8 cellular contexts compared by ENCODE assay signal in the genomic region with DNA sequence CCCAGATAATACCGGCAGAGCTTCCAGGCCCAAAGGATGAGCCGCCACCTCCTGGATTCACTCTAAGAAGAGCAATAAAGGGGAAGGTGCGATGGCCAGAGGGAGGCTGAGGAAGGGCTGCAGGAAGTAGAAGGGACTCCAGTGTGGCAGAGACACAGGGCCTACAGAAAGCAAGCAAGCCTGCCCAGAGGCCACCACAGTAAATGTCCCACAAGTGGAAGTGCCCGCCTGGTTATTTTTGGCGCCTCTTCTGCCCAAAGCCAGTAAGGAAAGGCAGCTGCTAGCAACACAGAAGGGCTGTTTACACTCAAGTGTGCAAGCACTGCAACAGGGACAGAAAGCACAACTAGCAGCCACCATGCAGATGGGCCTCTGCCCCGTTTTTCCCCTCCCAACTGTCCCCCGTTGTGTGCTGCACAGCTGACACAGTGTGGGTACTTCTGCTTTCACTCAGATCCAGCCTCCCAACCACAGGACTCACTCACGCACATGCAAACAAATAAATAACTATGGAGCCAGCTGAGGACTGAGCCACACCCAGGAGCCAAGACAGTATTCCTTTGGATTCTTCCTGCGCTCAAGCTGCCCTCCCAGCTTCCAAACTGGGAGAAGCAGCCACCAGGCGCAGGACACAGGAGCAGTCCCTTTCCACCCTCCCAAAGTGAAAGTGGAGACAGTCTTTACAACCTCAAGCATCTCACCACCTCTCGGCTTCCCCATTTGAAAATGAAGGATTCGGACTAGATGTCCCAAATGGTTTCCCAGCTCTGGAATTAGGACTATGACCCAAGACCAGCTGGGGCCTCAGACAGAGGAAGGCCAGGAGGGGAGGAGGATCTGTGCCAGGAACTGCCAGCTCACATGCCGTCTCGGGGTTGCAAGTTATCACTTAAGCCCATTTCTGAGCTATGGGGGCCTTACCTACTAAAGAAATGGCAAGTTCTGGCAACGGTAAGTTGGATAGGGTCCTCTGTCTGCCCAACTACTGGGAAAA. TPM values are rescaled to one million over a fixed set of nuclear protein-coding genes. Genes with fewer than 3 reads are reported as not detected.
DNase-seq lines count a peak whose midpoint lies in the region; ATAC-seq, FAIRE-seq and TF ChIP-seq lines count a peak whose summit lies in the region.

No MANE protein-coding gene starts in this region.

- TF ChIP-seq CTCF in psoas muscle (IDR thresholded peaks at IDR 0.05), result no peak

- H3K9me3 Mint-ChIP-seq in CD4-positive, CD25-positive, alpha-beta regulatory T cell, result no peaks in the 10 kb centered on the region
- no peaks in the 10 kb centered on the region for H3K9me3 Mint-ChIP-seq in activated T-cell treated with anti-CD3 and anti-CD28 coated beads, Interleukin-2, amount 50 U/mL, for 4 hours

- TF ChIP-seq POLR2A in GM19099 (IDR thresholded peaks at IDR 0.05; ENCODE audit: extremely low read depth, insufficient read length, low read depth), result peak; percentile 58

- in situ Hi-C loops in HAP-1 (cut with MboI; ENCODE audit: low sequenced_read_pairs), result no loop called here

- no peaks in the 10 kb centered on the region for H3K36me3 ChIP-seq in CD4-positive, CD25-positive, alpha-beta regulatory T cell (ENCODE audit: control insufficient read depth, insufficient read depth, low read length)
- H3K36me3 ChIP-seq in psoas muscle (ENCODE audit: insufficient read depth in 1 of 2, low read depth in 1 of 2), result no peaks in the 10 kb centered on the region
- H3K36me3 ChIP-seq in HAP-1 (replicated peaks), result peaks cover 6% of the 10 kb centered on the region

- intact Hi-C loops in psoas muscle (cut with DNase I), result loop anchor here in 1 of 2 donors (2.0 kb wide), 1 partner anchor 23 kb away; no protein-coding TSS in a partner anchor

- 16 to 22% (median 18%) methylated on average over 15 of the region's 15 CpGs for WGBS in psoas muscle, 3 donors

- H3K4me3 ChIP-seq in CD4-positive, CD25-positive, alpha-beta regulatory T cell (ENCODE audit: low read depth, low read length), result peak overlapping the region; percentile 77
- H3K4me3 ChIP-seq in psoas muscle, result peak overlapping the region; percentile 53
- no peak overlapping the region for H3K4me3 ChIP-seq in HAP-1

- H3K27ac ChIP-seq in CD4-positive, CD25-positive, alpha-beta regulatory T cell (ENCODE audit: insufficient read depth, low read length, poor library complexity, severe bottlenecking), result peak overlapping the region; percentile 90
- H3K27ac ChIP-seq in psoas muscle, result peak overlapping the region; percentile 96

- peak overlapping the region; percentile 94 to 98 (median 97) for H3K27ac Mint-ChIP-seq in CD4-positive, CD25-positive, alpha-beta regulatory T cell

- H3K27me3 ChIP-seq in CD4-positive, CD25-positive, alpha-beta regulatory T cell (ENCODE audit: control insufficient read depth, insufficient read depth, low read length), result no peaks in the 10 kb centered on the region
- no peaks in the 10 kb centered on the region for H3K27me3 ChIP-seq in psoas muscle (ENCODE audit: insufficient read depth in 3 of 3, low read length in 2 of 3)
- H3K27me3 ChIP-seq in HAP-1 (ENCODE audit: low read depth), result no peaks in the 10 kb centered on the region

- H3K4me1 Mint-ChIP-seq in CD4-positive, CD25-positive, alpha-beta regulatory T cell, result peaks cover 35 to 95% (median 81%) of the 10 kb centered on the region in 4 donors
- H3K4me1 Mint-ChIP-seq in activated T-cell treated with anti-CD3 and anti-CD28 coated beads, Interleukin-2, amount 50 U/mL, for 4 hours (ENCODE audit: low read depth), result peaks cover 92% of the 10 kb centered on the region

- peak overlapping the region; percentile 84 to 99 (median 91) for H3K4me3 Mint-ChIP-seq in CD4-positive, CD25-positive, alpha-beta regulatory T cell
- peak overlapping the region; percentile 88 for H3K4me3 Mint-ChIP-seq in activated T-cell treated with anti-CD3 and anti-CD28 coated beads, Interleukin-2, amount 50 U/mL, for 4 hours

- peak; percentile 14 to 26 for ATAC-seq in CD4-positive, CD25-positive, alpha-beta regulatory T cell (ENCODE audit: low read depth in 2 of 2)
- ATAC-seq in activated T-cell treated with anti-CD3 and anti-CD28 coated beads, Interleukin-2, amount 50 U/mL, for 4 hours, result peak; percentile 47 to 63
- peak in 3 of 4 donors; percentile 9 to 27 (median 21) for ATAC-seq in psoas muscle

- no peaks in the 10 kb centered on the region for H3K27me3 Mint-ChIP-seq in CD4-positive, CD25-positive, alpha-beta regulatory T cell
- H3K27me3 Mint-ChIP-seq in activated T-cell treated with anti-CD3 and anti-CD28 coated beads, Interleukin-2, amount 50 U/mL, for 4 hours (ENCODE audit: low read depth), result no peaks in the 10 kb centered on the region

- FAIRE-seq in HTR-8/SVneo (lab: Jason Lieb, UNC), result peak; percentile 85

- DNase-seq in CD4-positive, CD25-positive, alpha-beta regulatory T cell, result peak in 1 of 3 donors; percentile 52
- DNase-seq in HTR-8/SVneo (ENCODE audit: insufficient read length, low spot score), result no peak
- DNase-seq in activated T-cell treated with anti-CD3 and anti-CD28 coated beads, Interleukin-2, amount 50 U/mL, for 4 hours, result no peak
- DNase-seq in foreskin melanocyte, result peak; percentile 85
- DNase-seq in psoas muscle, result no peak
- no peak for DNase-seq in DMS114 treated with DMSO at 0.1 percent for 48 hours (lab: John Stamatoyannopoulos, UW; ENCODE audit: unreplicated experiment)
- no peak for DNase-seq in HAP-1 (ENCODE audit: low spot score in 2 of 2)

- peaks cover 99% of the 10 kb centered on the region for H3K4me1 ChIP-seq in CD4-positive, CD25-positive, alpha-beta regulatory T cell (ENCODE audit: control insufficient read depth, insufficient read depth, low read length, poor library complexity, severe bottlenecking)
- H3K4me1 ChIP-seq in psoas muscle (peaks cover 98% of the 10 kb centered on the region), HAP-1 (peaks cover 26% of the 10 kb centered on the region)

- H3K9me3 ChIP-seq in CD4-positive, CD25-positive, alpha-beta regulatory T cell (ENCODE audit: control insufficient read depth in 2 of 2, low read length in 2 of 2), result no peaks in the 10 kb centered on the region
- H3K9me3 ChIP-seq in psoas muscle (no peaks in the 10 kb centered on the region), HAP-1 (no peaks in the 10 kb centered on the region)

- H3K36me3 Mint-ChIP-seq in CD4-positive, CD25-positive, alpha-beta regulatory T cell, result no peaks in the 10 kb centered on the region
- no peaks in the 10 kb centered on the region for H3K36me3 Mint-ChIP-seq in activated T-cell treated with anti-CD3 and anti-CD28 coated beads, Interleukin-2, amount 50 U/mL, for 4 hours (ENCODE audit: insufficient read depth)

RNA-seq across cellular contexts. Expression of gene PNMA1, which starts 40.0 kb away (rescaled TPM):
- total RNA-seq in CD4-positive, CD25-positive, alpha-beta regulatory T cell, result 42.6 TPM
- polyA plus RNA-seq in CD4-positive, CD25-positive, alpha-beta regulatory T cell, result 10 to 100 TPM; 45.2 to 54.1 (median 51.9) TPM
- 10 to 100 TPM; 41.0 to 55.2 (median 50.8) TPM for total RNA-seq in activated T-cell treated with anti-CD3 and anti-CD28 coated beads, Interleukin-2, amount 50 U/mL, for 4 hours
- 10 to 100 TPM in 3 of 4 donors, 1 to 10 TPM in 1; 9.3 to 27.0 (median 17.0) TPM for total RNA-seq in psoas muscle
- 10 to 100 TPM; 11.0 to 28.8 (median 19.6) TPM for polyA plus RNA-seq in psoas muscle
